Comparison of ENCODE assay signal across 8 cellular contexts in genomic region chr19:39401549-39402416, GRCh38. TPM values are rescaled to one million over a fixed set of nuclear protein-coding genes. Genes with fewer than 3 reads are reported as not detected.
A peak's percentile ranks its signal among the peaks of the same experiment; 100 is the strongest.
DNase-seq lines count a peak whose midpoint lies in the region; ATAC-seq lines count a peak whose summit lies in the region.

No MANE protein-coding gene starts in this region.

- no peaks in the 10 kb centered on the region for H3K27me3 Mint-ChIP-seq in central memory CD8-positive, alpha-beta T cell

- in situ Hi-C loops in G401 (cut with HindIII; ENCODE audit: low sequenced_read_pairs): no loop called here

- DNase-seq in G401 (ENCODE audit: low spot score): peak; percentile 26
- peak; percentile 61 for DNase-seq in HT1080 (ENCODE audit: low read depth)
- peak; percentile 65 for DNase-seq in activated CD4-positive, CD25-positive, alpha-beta regulatory T cell treated with anti-CD3 and anti-CD28 coated beads, Interleukin-2, amount 50 U/mL, for 16 hours (ENCODE audit: low read depth, low spot score)
- peak; percentile 74 to 91 for DNase-seq in central memory CD8-positive, alpha-beta T cell (ENCODE audit: low spot score in 2 of 2)
- DNase-seq in medulla oblongata (ENCODE audit: extremely low spot score): peak; percentile 65
- peak; percentile 84 to 86 for DNase-seq in stimulated activated CD8-positive, alpha-beta memory T cell treated with anti-CD3 and anti-CD28 coated beads, Interleukin-15, amount 100 ng/mL, for 48 hours (ENCODE audit: low read depth in 2 of 2)
- no peak for DNase-seq in Kasumi-1 (lab: John Stamatoyannopoulos, UW)

- H3K27ac Mint-ChIP-seq in central memory CD8-positive, alpha-beta T cell (ENCODE audit: low read depth): peak overlapping the region; percentile 92

- no peaks in the 10 kb centered on the region for H3K9me3 Mint-ChIP-seq in central memory CD8-positive, alpha-beta T cell

- peaks cover 48% of the 10 kb centered on the region for H3K36me3 Mint-ChIP-seq in central memory CD8-positive, alpha-beta T cell (ENCODE audit: insufficient read depth)

- peaks cover 64% of the 10 kb centered on the region for H3K4me1 Mint-ChIP-seq in central memory CD8-positive, alpha-beta T cell

- peak; percentile 59 for ATAC-seq in central memory CD8-positive, alpha-beta T cell (replicated peaks; ENCODE audit: extremely low read depth, poor library complexity, severe bottlenecking)
- no peak for ATAC-seq in GM19467 (IDR thresholded peaks at IDR 0.05; ENCODE audit: unreplicated experiment)

- H3K4me3 Mint-ChIP-seq in central memory CD8-positive, alpha-beta T cell: peak overlapping the region; percentile 80

RNA-seq across cellular contexts. Expression of gene ZFP36, which starts 4.9 kb away (rescaled TPM):
- total RNA-seq in G401 (2014; rRNA removed; shearing (Covaris generic)): 1.1 and 1.9 TPM in 2 replicates
- total RNA-seq in HT1080 (2014; rRNA removed; shearing (Covaris generic)): 1.3 and 2.8 TPM in 2 replicates
- polyA plus RNA-seq in HT1080 (2015; cell fraction: cytosol; rRNA removed): 11.0 and 13.4 TPM in 2 replicates
- 17.9 and 20.1 TPM in 2 replicates for polyA plus RNA-seq in HT1080 (2015; cell fraction: nucleus; rRNA removed)

RNA-seq across cellular contexts. Expression of gene MED29, which starts 10.6 kb away (rescaled TPM):
- total RNA-seq in G401 (2014; rRNA removed; shearing (Covaris generic)): 35.9 and 71.8 TPM in 2 replicates
- total RNA-seq in HT1080 (2014; rRNA removed; shearing (Covaris generic)): 24.6 and 47.3 TPM in 2 replicates
- 24.8 and 28.7 TPM in 2 replicates for polyA plus RNA-seq in HT1080 (2015; cell fraction: cytosol; rRNA removed)
- 19.0 and 23.9 TPM in 2 replicates for polyA plus RNA-seq in HT1080 (2015; cell fraction: nucleus; rRNA removed)

RNA-seq across cellular contexts. Expression of gene PLEKHG2, which starts 10.7 kb away (rescaled TPM):
- total RNA-seq in G401 (2014; rRNA removed; shearing (Covaris generic)): 18.3 and 21.3 TPM in 2 replicates
- 14.0 and 16.5 TPM in 2 replicates for total RNA-seq in HT1080 (2014; rRNA removed; shearing (Covaris generic))
- 10.7 and 13.8 TPM in 2 replicates for polyA plus RNA-seq in HT1080 (2015; cell fraction: cytosol; rRNA removed)
- 52.7 and 64.9 TPM in 2 replicates for polyA plus RNA-seq in HT1080 (2015; cell fraction: nucleus; rRNA removed)

RNA-seq across cellular contexts. Expression of gene PAF1, which starts 10.9 kb away (rescaled TPM):
- total RNA-seq in G401 (2014; rRNA removed; shearing (Covaris generic)): 54.0 and 61.7 TPM in 2 replicates
- 47.3 and 56.1 TPM in 2 replicates for total RNA-seq in HT1080 (2014; rRNA removed; shearing (Covaris generic))
- polyA plus RNA-seq in HT1080 (2015; cell fraction: cytosol; rRNA removed): 31.1 and 35.3 TPM in 2 replicates
- polyA plus RNA-seq in HT1080 (2015; cell fraction: nucleus; rRNA removed): 39.2 and 43.4 TPM in 2 replicates

RNA-seq across cellular contexts. Expression of gene RPS16, which starts 34.0 kb away (rescaled TPM):
- 167 and 180 TPM in 2 replicates for total RNA-seq in G401 (2014; rRNA removed; shearing (Covaris generic))
- 222 and 315 TPM in 2 replicates for total RNA-seq in HT1080 (2014; rRNA removed; shearing (Covaris generic))
- polyA plus RNA-seq in HT1080 (2015; cell fraction: cytosol; rRNA removed): 3,000 and 3,125 TPM in 2 replicates
- polyA plus RNA-seq in HT1080 (2015; cell fraction: nucleus; rRNA removed): 867 and 978 TPM in 2 replicates

Comparison
In these comparisons a context has a peak if more than half of its experiments do, and no peak if none do; other contexts are left out.
1. DNase-seq: peak in G401 (single experiment), HT1080 (single experiment), activated CD4-positive, CD25-positive, alpha-beta regulatory T cell treated with anti-CD3 and anti-CD28 coated beads, Interleukin-2, amount 50 U/mL, for 16 hours (single experiment), central memory CD8-positive, alpha-beta T cell (2 of 2), medulla oblongata (single experiment) and stimulated activated CD8-positive, alpha-beta memory T cell treated with anti-CD3 and anti-CD28 coated beads, Interleukin-15, amount 100 ng/mL, for 48 hours (2 of 2); none in Kasumi-1 (0 of 2).